9 cellular contexts compared by ENCODE assay signal in the genomic region with DNA sequence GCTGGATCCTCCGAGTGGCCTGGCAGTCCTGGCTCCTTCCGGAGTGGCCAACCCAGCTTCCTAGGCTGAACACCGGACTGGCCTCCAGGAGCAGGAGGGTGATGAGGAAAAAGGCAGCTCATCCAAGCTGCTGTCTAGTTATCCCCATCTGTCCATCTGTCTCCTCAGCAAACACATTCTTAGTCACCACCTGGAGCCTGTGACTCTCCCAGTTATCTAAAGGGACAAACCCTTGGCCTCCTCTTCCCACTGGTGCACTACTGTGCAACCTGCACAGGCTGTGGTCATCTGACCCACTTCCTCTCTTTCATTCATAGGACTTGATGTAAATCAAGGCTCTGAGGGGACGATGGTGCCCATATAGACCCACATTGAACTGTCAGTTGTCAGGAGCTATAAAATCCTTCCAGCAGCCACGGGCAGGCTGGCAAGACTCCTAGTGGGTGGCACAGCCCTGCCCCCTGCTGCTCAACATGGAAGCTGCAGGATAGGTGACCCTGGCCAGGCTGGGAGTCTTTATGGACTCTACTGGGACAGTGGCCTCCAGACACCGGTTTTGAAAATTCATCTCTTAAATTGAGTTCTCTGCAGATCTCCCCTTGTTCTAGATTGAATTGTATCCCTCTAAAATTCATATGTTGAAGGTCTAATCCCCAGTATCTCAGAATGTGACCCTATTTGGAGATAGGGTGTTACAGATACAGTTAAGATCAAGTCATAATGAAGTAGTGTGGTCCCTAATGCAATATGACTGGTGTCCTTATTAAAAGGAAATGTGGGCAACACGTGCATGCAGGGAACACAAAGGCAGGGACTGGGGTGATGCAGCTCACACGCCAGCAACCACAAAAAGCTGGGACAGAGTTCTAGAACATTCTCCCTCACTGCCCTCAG. TPM values are rescaled to one million over a fixed set of nuclear protein-coding genes. Genes with fewer than 3 reads are reported as not detected.
DNase-seq lines count a peak whose midpoint lies in the region; ATAC-seq lines count a peak whose summit lies in the region.
"Had no signal": no experiment of that assay in that cellular context is flagged by ENCODE, and none has a peak within 500 bp of the region (broad histone marks: within the 10 kb centered on the region; RNA-seq: fewer than 3 reads in every experiment).

No MANE protein-coding gene starts in this region.

- ATAC-seq in HG03097 (IDR thresholded peaks at IDR 0.05; ENCODE audit: low FRiP score, unreplicated experiment): peak; percentile 57
- ATAC-seq in left colon: peak; percentile 98

- intact Hi-C loops in left colon (cut with DNase I, micrococcal nuclease): no loop called here

- no peak overlapping the region for H3K27ac ChIP-seq in caudate nucleus (ENCODE audit: low read depth, low read length)
- H3K27ac ChIP-seq: BLaER1 treated with 17β-estradiol and CSF1 and Interleukin-3, amounts not matched to agents 10 nM and 100 nM had no signal

- peak; percentile 46 for DNase-seq in NCI-H748 (lab: John Stamatoyannopoulos, UW; ENCODE audit: unreplicated experiment)
- no peak for DNase-seq in NCI-H748 treated with DMSO at 0.1 percent for 48 hours (lab: John Stamatoyannopoulos, UW)
- DNase-seq in NCI-H345 treated with DMSO at 0.1 percent for 48 hours (lab: John Stamatoyannopoulos, UW; ENCODE audit: unreplicated experiment): peak; percentile 22
- peak; percentile 74 for DNase-seq in activated CD4-positive, alpha-beta T cell treated with anti-CD3 and anti-CD28 coated beads for 1 hour
- DNase-seq in caudate nucleus (lab: John Stamatoyannopoulos, UW): peak in 59 of 61 donors; percentile 9 to 86 (median 57)
- DNase-seq in left colon: peak; percentile 64 to 88
- DNase-seq in stimulated activated CD4-positive, alpha-beta T cell treated with anti-CD3 and anti-CD28 coated beads, Interleukin-4, amount 100 ng/mL, for 24 hours: peak; percentile 88

RNA-seq across cellular contexts. Expression of gene DUSP2, which starts 29.3 kb away (rescaled TPM):
- total RNA-seq in left colon: 1 to 10 TPM; 1.7 to 1.9 TPM

RNA-seq across cellular contexts. Expression of gene STARD7, which starts 34.1 kb away (rescaled TPM):
- 100 to 1,000 TPM; 125 to 127 TPM for total RNA-seq in left colon

RNA-seq across cellular contexts. Expression of gene ASTL, which starts 36.2 kb away (rescaled TPM):
- under 1 TPM; 0.31 to 0.45 TPM for total RNA-seq in left colon

RNA-seq across cellular contexts. Expression of gene ADRA2B, which starts 58.1 kb away (rescaled TPM):
- under 1 TPM; 0.12 to 0.84 TPM for total RNA-seq in left colon
